In genomic region chr1:163315773-163316374, GRCh38 we compare ENCODE assay signal across 8 cellular contexts. TPM values are rescaled to one million over a fixed set of nuclear protein-coding genes. Genes with fewer than 3 reads are reported as not detected.
DNase-seq lines count a peak whose midpoint lies in the region; ATAC-seq and TF ChIP-seq lines count a peak whose summit lies in the region.

No MANE protein-coding gene starts in this region.

- H3K27ac ChIP-seq in mammary epithelial cell (ENCODE audit: insufficient read depth, low read depth, low read length), result no peak overlapping the region
- no peak overlapping the region for H3K27ac ChIP-seq in lung (ENCODE audit: low read depth in 1 of 2, low read length in 1 of 2)
- no peak overlapping the region for H3K27ac ChIP-seq in upper lobe of right lung

- peaks cover 8% of the 10 kb centered on the region for H3K79me2 ChIP-seq in mammary epithelial cell (ENCODE audit: insufficient read depth, low read length)

- H3K4me2 ChIP-seq in mammary epithelial cell (ENCODE audit: insufficient read depth, low read depth, low read length), result no peak overlapping the region

- no peaks in the 10 kb centered on the region for H3K36me3 ChIP-seq in mammary epithelial cell (ENCODE audit: insufficient read depth, low read length)
- peaks cover 3 to 5% of the 10 kb centered on the region in 2 donors for H3K36me3 ChIP-seq in lung (ENCODE audit: control insufficient read depth in 2 of 2, insufficient read depth in 2 of 2, low read length in 2 of 2)
- H3K36me3 ChIP-seq in upper lobe of right lung, result peaks cover 9% of the 10 kb centered on the region

- in situ Hi-C loops in mammary epithelial cell (cut with MboI; ENCODE audit: low sequenced_read_pairs in 2 of 2), result loop anchor here (5.0 to 25.0 kb wide), 4 partner anchors 251 to 461 kb away; partner anchors contain the start of gene RGS4 (in 2 of the 2)

- CTCF ChIA-PET in mammary epithelial cell (lab: Charles Lee; ENCODE audit: low non-redundant PET), result interaction anchor here (0.5 to 0.6 kb wide), 3 partner anchors 15 to 230 kb away, joined by 3 read pairs; no protein-coding TSS in a partner anchor

- peaks cover 7% of the 10 kb centered on the region for H3K4me1 ChIP-seq in mammary epithelial cell (ENCODE audit: insufficient read depth, low read length)
- peaks cover 0 to 2% of the 10 kb centered on the region in 2 donors for H3K4me1 ChIP-seq in lung (ENCODE audit: control insufficient read depth in 2 of 2, insufficient read depth in 2 of 2, low read length in 2 of 2)
- peaks cover 3% of the 10 kb centered on the region for H3K4me1 ChIP-seq in upper lobe of right lung

- no TSS peak for BruUV-seq in mammary epithelial cell (replicated peaks; lab: Mats Ljungman, UMichigan)

- DNase-seq in DMS 273 (lab: John Stamatoyannopoulos, UW; ENCODE audit: unreplicated experiment) (peak; percentile 66), RPMI8226 (peak; percentile 56), mammary epithelial cell (peak; percentile 10), lung (ENCODE audit: low spot score) (no peak), upper lobe of right lung (no peak), OCI-M2 (lab: John Stamatoyannopoulos, UW; ENCODE audit: unreplicated experiment) (no peak)

- H3K9me3 ChIP-seq in mammary epithelial cell (replicated peaks; ENCODE audit: insufficient read depth, low read length), result no peaks in the 10 kb centered on the region
- no peaks in the 10 kb centered on the region for H3K9me3 ChIP-seq in lung (ENCODE audit: control insufficient read depth in 2 of 2, insufficient read depth in 1 of 2, low read length in 1 of 2)
- no peaks in the 10 kb centered on the region for H3K9me3 ChIP-seq in upper lobe of right lung

- H3K9ac ChIP-seq in mammary epithelial cell (ENCODE audit: insufficient read depth, low read length), result no peak overlapping the region

- no peaks in the 10 kb centered on the region for H4K20me1 ChIP-seq in mammary epithelial cell (ENCODE audit: insufficient read depth, low read length)

- H3K27me3 ChIP-seq in mammary epithelial cell (ENCODE audit: insufficient read depth, low read length) (no peaks in the 10 kb centered on the region), lung (ENCODE audit: control insufficient read depth, insufficient read depth) (no peaks in the 10 kb centered on the region), upper lobe of right lung (no peaks in the 10 kb centered on the region)

- WGBS in mammary epithelial cell (ENCODE audit: low coverage, missing lambda C conversion rate), result 37% methylated on average over 6 of the region's 6 CpGs
- WGBS in lung, 2 donors, result 59 to 69% methylated on average over 6 of the region's 6 CpGs

- ATAC-seq in HG02798 (IDR thresholded peaks at IDR 0.05; ENCODE audit: poor library complexity, unreplicated experiment), result peak; percentile 50
- no peak for ATAC-seq in lung (ENCODE audit: insufficient read depth, low FRiP score)
- no peak for ATAC-seq in upper lobe of right lung
- ATAC-seq in HG03565 (IDR thresholded peaks at IDR 0.05; ENCODE audit: unreplicated experiment), result no peak

- H3K4me3 ChIP-seq in mammary epithelial cell (replicated peaks in 1 of 3; ENCODE audit: insufficient read depth in 1 of 3, low read depth in 2 of 3, low read length in 3 of 3), result no peak overlapping the region
- no peak overlapping the region for H3K4me3 ChIP-seq in lung
- H3K4me3 ChIP-seq in upper lobe of right lung, result no peak overlapping the region

- TF ChIP-seq CTCF in mammary epithelial cell (conservative IDR thresholded peaks at IDR 0.05 in 1 of 2, IDR thresholded peaks at IDR 0.05 in 1 of 2; ENCODE audit: extremely low read depth in 1 of 2, insufficient read depth in 1 of 2, low read depth in 1 of 2, low read length in 2 of 2) (peak; percentile 56 to 63), lung (IDR thresholded peaks at IDR 0.05; ENCODE audit: control extremely low read depth, extremely low read depth) (peak; percentile 42), upper lobe of right lung (IDR thresholded peaks at IDR 0.05) (peak; percentile 68)

- H2AFZ ChIP-seq in mammary epithelial cell (ENCODE audit: low read depth, low read length), result no peak overlapping the region

- intact Hi-C loops in mammary epithelial cell (cut with micrococcal nuclease) (loop anchor here (1.0 kb wide), 3 partner anchors 142 to 438 kb away; no protein-coding TSS in a partner anchor), upper lobe of right lung (cut with DNase I) (loop anchor here (10.0 kb wide), 1 partner anchor 461 kb away; no protein-coding TSS in a partner anchor)

- dilution Hi-C loops in mammary epithelial cell (cut with HindIII; ENCODE audit: low sequenced_read_pairs), result loop anchor here (25.0 kb wide), 1 partner anchor 454 kb away; the partner anchor contains the start of gene CCDC190

RNA-seq across cellular contexts. Expression of gene NUF2, which starts 5.9 kb away (rescaled TPM):
- total RNA-seq in mammary epithelial cell, result 10 to 100 TPM in 1 of 2 donors, under 1 TPM in 1; 0.33 to 16.5 TPM
- 14.9 TPM for polyA plus RNA-seq in mammary epithelial cell
- 10.3 TPM for polyA minus RNA-seq in mammary epithelial cell
- total RNA-seq in lung, result 1 to 10 TPM; 1.2 to 7.2 TPM
- 1 to 10 TPM; 1.3 to 3.0 TPM for polyA plus RNA-seq in lung
- 0.64 TPM for total RNA-seq in upper lobe of right lung

Comparison
In these comparisons a context has a peak if more than half of its experiments do, and no peak if none do; other contexts are left out.
1. DNase-seq: peak in DMS 273 (single experiment), RPMI8226 (single experiment) and mammary epithelial cell (single experiment); none in lung (single experiment), upper lobe of right lung (single experiment) and OCI-M2 (single experiment).
2. Peak in every context shown above with its lines, with median percentiles within 50 percentile points of each other: CTCF ChIP-seq.